Comparison of ENCODE assay signal across 14 cellular contexts in genomic region chr4:154004028-154004427, GRCh38.
A peak's percentile ranks its signal among the peaks of the same experiment; 100 is the strongest.
DNase-seq lines count a peak whose midpoint lies in the region; ATAC-seq and TF ChIP-seq lines count a peak whose summit lies in the region.
"Had no signal": no experiment of that assay in that cellular context is flagged by ENCODE, and none has a peak within 500 bp of the region (broad histone marks: within the 10 kb centered on the region; RNA-seq: fewer than 3 reads in every experiment).

No MANE protein-coding gene starts in this region.

- ATAC-seq in lower lobe of right lung = no peak
- ATAC-seq: activated CD8-positive, alpha-beta T cell treated with anti-CD3 and anti-CD28 coated beads, Interleukin-2, amount 10 ng/mL, durations not matched to agents 7 days and 5 days; activated T-cell treated with anti-CD3 and anti-CD28 coated beads, Interleukin-2, amount 50 U/mL, for 72 hours; T-cell had no signal

- H3K36me3 ChIP-seq in breast epithelium (no peaks in the 10 kb centered on the region), lower lobe of right lung (no peaks in the 10 kb centered on the region), subcutaneous abdominal adipose tissue (ENCODE audit: control insufficient read depth in 5 of 5, insufficient read depth in 5 of 5, low read length in 5 of 5) (no peaks in the 10 kb centered on the region)
- H3K36me3 ChIP-seq: heart right ventricle had no signal

- H3K9ac ChIP-seq in subcutaneous abdominal adipose tissue (ENCODE audit: low read length in 5 of 5) = no peak overlapping the region

- intact Hi-C loops in breast epithelium (cut with DNase I; ENCODE audit: low total_unique reads) = no loop called here
- intact Hi-C loops in lower lobe of right lung (cut with DNase I) = no loop called here
- intact Hi-C loops in posterior cingulate gyrus (cut with DNase I) = no loop called here

- H3K27ac ChIP-seq in breast epithelium (peak overlapping the region; percentile 81 to 94), lower lobe of right lung (peak overlapping the region; percentile 49), subcutaneous abdominal adipose tissue (ENCODE audit: low read depth, low read length) (peak overlapping the region; percentile 71)
- H3K27ac ChIP-seq: heart right ventricle had no signal

- H3K27me3 ChIP-seq in breast epithelium (no peaks in the 10 kb centered on the region), lower lobe of right lung (ENCODE audit: low read depth) (no peaks in the 10 kb centered on the region), subcutaneous abdominal adipose tissue (ENCODE audit: control insufficient read depth in 5 of 5, insufficient read depth in 4 of 5, low read length in 5 of 5) (no peaks in the 10 kb centered on the region)
- H3K27me3 ChIP-seq: heart right ventricle had no signal

- H3K9me3 ChIP-seq in breast epithelium = no peaks in the 10 kb centered on the region
- H3K9me3 ChIP-seq in lower lobe of right lung = no peaks in the 10 kb centered on the region
- H3K9me3 ChIP-seq in subcutaneous abdominal adipose tissue (ENCODE audit: control insufficient read depth in 5 of 5, low read length in 5 of 5) = no peaks in the 10 kb centered on the region
- H3K9me3 ChIP-seq: heart right ventricle had no signal

- H3K4me1 ChIP-seq in breast epithelium = no peaks in the 10 kb centered on the region
- no peaks in the 10 kb centered on the region for H3K4me1 ChIP-seq in lower lobe of right lung
- peaks cover 0 to 29% (median 26%) of the 10 kb centered on the region in 5 donors for H3K4me1 ChIP-seq in subcutaneous abdominal adipose tissue (ENCODE audit: control insufficient read depth in 5 of 5, insufficient read depth in 5 of 5, low read length in 5 of 5)

- no peak for TF ChIP-seq POLR2A in breast epithelium (IDR thresholded peaks at IDR 0.05)

- DNase-seq in EH (ENCODE audit: low read depth) (peak; percentile 76), breast epithelium (ENCODE audit: low spot score in 2 of 2) (no peak), lower lobe of right lung (no peak), putamen (ENCODE audit: low spot score) (no peak), posterior cingulate gyrus (no peak), NCI-H524 (lab: John Stamatoyannopoulos, UW) (no peak)
- DNase-seq in activated CD4-positive, CD25-positive, alpha-beta regulatory T cell treated with anti-CD3 and anti-CD28 coated beads, Interleukin-2, amount 50 U/mL, for 72 hours = no peak
- DNase-seq: activated CD8-positive, alpha-beta T cell treated with anti-CD3 and anti-CD28 coated beads, Interleukin-2, amount 10 ng/mL, durations not matched to agents 7 days and 5 days; activated T-cell treated with anti-CD3 and anti-CD28 coated beads, Interleukin-2, amount 50 U/mL, for 72 hours; heart right ventricle; NCI-H1105; SHP77 treated with DMSO at 0.1 percent for 48 hours; T-cell had no signal

- TF ChIP-seq CTCF in breast epithelium (IDR thresholded peaks at IDR 0.05) = no peak
- no peak for TF ChIP-seq CTCF in lower lobe of right lung (IDR thresholded peaks at IDR 0.05)

- no peak overlapping the region for H3K4me3 ChIP-seq in breast epithelium
- no peak overlapping the region for H3K4me3 ChIP-seq in lower lobe of right lung
- H3K4me3 ChIP-seq in subcutaneous abdominal adipose tissue (ENCODE audit: low read depth in 1 of 5, low read length in 5 of 5) = peak overlapping the region in 1 of 5 donors; percentile 26
- H3K4me3 ChIP-seq: heart right ventricle had no signal
